ENCODE assay signal across 26 cellular contexts in genomic region chr14:105937253-105938054, GRCh38.
A peak's percentile ranks its signal among the peaks of the same experiment; 100 is the strongest.
DNase-seq lines count a peak whose midpoint lies in the region; ATAC-seq, FAIRE-seq and TF ChIP-seq lines count a peak whose summit lies in the region.
"Had no signal": no experiment of that assay in that cellular context is flagged by ENCODE, and none has a peak within 500 bp of the region (broad histone marks: within the 10 kb centered on the region; RNA-seq: fewer than 3 reads in every experiment).

No MANE protein-coding gene starts in this region.

- BruUV-seq in GM12878 (replicated peaks; lab: Mats Ljungman, UMichigan) = no TSS peak

- no peaks in the 10 kb centered on the region for H3K79me2 ChIP-seq in GM12878 (ENCODE audit: control insufficient read depth, insufficient read depth, low read length)

- TF ChIP-seq EP300 in GM12878 (IDR thresholded peaks at IDR 0.05; ENCODE audit: borderline replicate concordance in 1 of 2, control insufficient read depth in 1 of 2, low read depth in 2 of 2, low read length in 2 of 2) = no peak

- H3K4me1 ChIP-seq in GM12878 (ENCODE audit: control insufficient read depth, insufficient read depth, low read length) = no peaks in the 10 kb centered on the region
- H3K4me1 ChIP-seq: SJSA1, upper lobe of right lung had no signal

- in situ Hi-C loops in GM12878 (cut with MboI) = no loop called here

- no peak overlapping the region for H3K9ac ChIP-seq in GM12878 (ENCODE audit: control insufficient read depth, insufficient read depth, low read length)

- peaks cover 43% of the 10 kb centered on the region for H3K9me3 Mint-ChIP-seq in osteocyte (ENCODE audit: unreplicated experiment)
- H3K9me3 Mint-ChIP-seq in activated CD4-positive, alpha-beta T cell treated with anti-CD3 and anti-CD28 coated beads for 36 hours (ENCODE audit: low read depth) = peaks cover 13% of the 10 kb centered on the region

- ATAC-seq in GM12878 (no peak), HG02623 (IDR thresholded peaks at IDR 0.05; ENCODE audit: unreplicated experiment) (no peak)
- ATAC-seq in activated CD4-positive, alpha-beta T cell treated with anti-CD3 and anti-CD28 coated beads for 36 hours = no peak
- ATAC-seq: activated T-cell treated with anti-CD3 and anti-CD28 coated beads, Interleukin-2, amount 50 U/mL, for 72 hours; naive thymus-derived CD8-positive, alpha-beta T cell; PC-3; upper lobe of right lung had no signal

- DNase-seq in GM12878 (ENCODE audit: low read depth, low spot score) (no peak), osteocyte (ENCODE audit: extremely low spot score, unreplicated experiment) (peak; percentile 73), HT-29 (ENCODE audit: low spot score) (no peak)
- no peak for DNase-seq in activated CD4-positive, alpha-beta T cell treated with anti-CD3 and anti-CD28 coated beads for 36 hours
- DNase-seq: activated CD4-positive, alpha-beta T cell treated with anti-CD3 and anti-CD28 coated beads, Interleukin-2, amount 10 ng/mL, durations not matched to agents 7 days and 5 days; activated T-cell treated with anti-CD3 and anti-CD28 coated beads, Interleukin-2, amount 50 U/mL, for 72 hours; anterior cingulate cortex; CD4-positive, CD25-positive, alpha-beta regulatory T cell; H9; KBM-7; NCI-H1105; NCI-H2029 treated with DMSO at 0.1 percent for 48 hours; ovary; PC-3; right cardiac atrium; upper lobe of right lung had no signal

- CTCF ChIA-PET in GM12878 (lab: Yijun Ruan, JAX) = no interaction called here
- CTCF ChIA-PET in activated CD4-positive, alpha-beta T cell treated with anti-CD3 and anti-CD28 coated beads for 36 hours (lab: Charles Lee) = interaction anchor here (0.8 kb wide), 1 partner anchor 12 kb away, joined by 4 read pairs; no protein-coding TSS in a partner anchor

- TF ChIP-seq RAD21 in GM12878 (IDR thresholded peaks at IDR 0.05; ENCODE audit: insufficient read depth, low read depth, low read length) = no peak

- no peak for FAIRE-seq in GM12878 (lab: Jason Lieb, UNC)
- FAIRE-seq: G401.6 had no signal

- SMC1A ChIA-PET in GM12878 (lab: Charles Lee; ENCODE audit: uncharacterized antibody, unreplicated experiment) = no interaction called here

- H3K27me3 Mint-ChIP-seq in osteocyte (ENCODE audit: unreplicated experiment) = no peaks in the 10 kb centered on the region
- peaks cover 6% of the 10 kb centered on the region for H3K27me3 Mint-ChIP-seq in activated CD4-positive, alpha-beta T cell treated with anti-CD3 and anti-CD28 coated beads for 36 hours

- no peaks in the 10 kb centered on the region for H3K4me1 Mint-ChIP-seq in osteocyte (ENCODE audit: unreplicated experiment)
- H3K4me1 Mint-ChIP-seq in activated CD4-positive, alpha-beta T cell treated with anti-CD3 and anti-CD28 coated beads for 36 hours = no peaks in the 10 kb centered on the region
- H3K4me1 Mint-ChIP-seq: activated naive CD4-positive, alpha-beta T cell treated with anti-CD3 and anti-CD28 coated beads, Interleukin-2, amount 50 U/mL, for 24 hours; H9 had no signal

- no peak overlapping the region for H2AFZ ChIP-seq in GM12878 (ENCODE audit: control insufficient read depth, low read depth, low read length)

- TF ChIP-seq CTCF in C4-2B (conservative IDR thresholded peaks at IDR 0.05) (peak; percentile 40), LNCAP (IDR thresholded peaks at IDR 0.05) (peak; percentile 58), GM12878 (IDR thresholded peaks at IDR 0.05 in 2 of 3, conservative IDR thresholded peaks at IDR 0.05 in 1 of 3; ENCODE audit: control insufficient read depth in 2 of 3, extremely low read depth in 1 of 3, insufficient read depth in 1 of 3, low read depth in 3 of 3, low read length in 3 of 3) (no peak), osteocyte (IDR thresholded peaks at IDR 0.05) (no peak)

- H3K9me3 ChIP-seq in GM12878 (replicated peaks; ENCODE audit: control insufficient read depth, insufficient read depth, low read length) = no peaks in the 10 kb centered on the region; the same call in 2 of the 3 replicates
- H3K9me3 ChIP-seq: ovary, SJSA1, upper lobe of right lung had no signal

- H3K4me3 Mint-ChIP-seq in osteocyte (ENCODE audit: unreplicated experiment) = no peak overlapping the region
- H3K4me3 Mint-ChIP-seq in activated CD4-positive, alpha-beta T cell treated with anti-CD3 and anti-CD28 coated beads for 36 hours = no peak overlapping the region
- H3K4me3 Mint-ChIP-seq: activated CD4-positive, alpha-beta T cell treated with anti-CD3 and anti-CD28 coated beads, Interleukin-2, amount 10 ng/mL, durations not matched to agents 7 days and 5 days; activated naive CD4-positive, alpha-beta T cell treated with anti-CD3 and anti-CD28 coated beads, Interleukin-2, amount 50 U/mL, for 24 hours; activated T-cell treated with anti-CD3 and anti-CD28 coated beads, Interleukin-2, amount 50 U/mL, for 72 hours; CD4-positive, CD25-positive, alpha-beta regulatory T cell; dendritic cell treated with granulocyte-macrophage colony-stimulating factor and Interleukin-4, amounts not matched to agents 40 ng/mL and 50 ng/mL, for 4 days; H9; naive thymus-derived CD8-positive, alpha-beta T cell; T-helper 1 cell treated with Interleukin-12 subunit alpha and Interleukin-12 subunit beta and Interleukin-4 antibody, amounts not matched to agents 30 μg/mL and 1 μg/mL, for 36 hours had no signal

- H3K27me3 ChIP-seq in GM12878 (replicated peaks in 1 of 2; ENCODE audit: control insufficient read depth in 2 of 2, insufficient read depth in 2 of 2, low read length in 1 of 2) = no peaks in the 10 kb centered on the region
- H3K27me3 ChIP-seq: cardiac muscle cell, ovary, SJSA1 had no signal

- H3K4me3 ChIP-seq in GM12878 = no peak overlapping the region
- H3K4me3 ChIP-seq: cardiac muscle cell, ovary, SJSA1, upper lobe of right lung had no signal

- H3K4me2 ChIP-seq in GM12878 (ENCODE audit: control insufficient read depth, insufficient read depth) = no peak overlapping the region

- H3K27ac ChIP-seq in C4-2B (no peak overlapping the region), GM12878 (ENCODE audit: control insufficient read depth, insufficient read depth) (no peak overlapping the region)
- H3K27ac ChIP-seq: cardiac muscle cell, ovary, SJSA1, upper lobe of right lung had no signal

- WGBS in GM12878 (ENCODE audit: insufficient coverage, insufficient replicate concordance, low lambda C conversion rate, missing lambda C conversion rate) = no CpG with 5 or more reads among the region's 11 CpGs

- intact Hi-C loops in GM12878 (cut with micrococcal nuclease; ENCODE audit: unreplicated experiment) = no loop called here
- intact Hi-C loops in activated CD4-positive, alpha-beta T cell treated with anti-CD3 and anti-CD28 coated beads for 36 hours (cut with DNase I, micrococcal nuclease) = no loop called here

- RAD21 ChIA-PET in GM12878 (lab: Charles Lee; ENCODE audit: unreplicated experiment) = no interaction called here

- TF ChIP-seq POLR2A in GM12878 (IDR thresholded peaks at IDR 0.05; ENCODE audit: low read depth, low read length) = 0 out of 2 replicates have a peak, but pooled peaks have one; percentile 4

- H3K27ac Mint-ChIP-seq in osteocyte (ENCODE audit: unreplicated experiment) = no peak overlapping the region
- no peak overlapping the region for H3K27ac Mint-ChIP-seq in activated CD4-positive, alpha-beta T cell treated with anti-CD3 and anti-CD28 coated beads for 36 hours
- H3K27ac Mint-ChIP-seq: activated CD4-positive, alpha-beta T cell treated with anti-CD3 and anti-CD28 coated beads, Interleukin-2, amount 10 ng/mL, durations not matched to agents 7 days and 5 days; activated naive CD4-positive, alpha-beta T cell treated with anti-CD3 and anti-CD28 coated beads, Interleukin-2, amount 50 U/mL, for 24 hours; activated T-cell treated with anti-CD3 and anti-CD28 coated beads, Interleukin-2, amount 50 U/mL, for 72 hours; CD4-positive, CD25-positive, alpha-beta regulatory T cell; dendritic cell treated with granulocyte-macrophage colony-stimulating factor and Interleukin-4, amounts not matched to agents 40 ng/mL and 50 ng/mL, for 4 days; H9; naive thymus-derived CD8-positive, alpha-beta T cell; T-helper 1 cell treated with Interleukin-12 subunit alpha and Interleukin-12 subunit beta and Interleukin-4 antibody, amounts not matched to agents 30 μg/mL and 1 μg/mL, for 36 hours had no signal

- H3K36me3 Mint-ChIP-seq in osteocyte (ENCODE audit: unreplicated experiment) = no peaks in the 10 kb centered on the region
- H3K36me3 Mint-ChIP-seq in activated CD4-positive, alpha-beta T cell treated with anti-CD3 and anti-CD28 coated beads for 36 hours (ENCODE audit: low read depth) = peaks cover 6% of the 10 kb centered on the region
- H3K36me3 Mint-ChIP-seq: CD4-positive, CD25-positive, alpha-beta regulatory T cell had no signal

- POLR2A ChIA-PET in GM12878 (lab: Charles Lee) = no interaction called here
- POLR2A ChIA-PET in activated CD4-positive, alpha-beta T cell treated with anti-CD3 and anti-CD28 coated beads for 36 hours (lab: Charles Lee) = no interaction called here

- no peaks in the 10 kb centered on the region for H3K36me3 ChIP-seq in GM12878 (ENCODE audit: control insufficient read depth in 2 of 2, insufficient read depth in 2 of 2, low read length in 1 of 2)
- H3K36me3 ChIP-seq: cardiac muscle cell, ovary, SJSA1, upper lobe of right lung had no signal

- H4K20me1 ChIP-seq in GM12878 (ENCODE audit: control insufficient read depth, insufficient read depth) = no peaks in the 10 kb centered on the region

TF ChIP-seq in GM12878, 131 proteins besides CTCF, POLR2A, EP300 and RAD21:
- no peak for TF ChIP-seq TCF3 (IDR thresholded peaks at IDR 0.05; ENCODE audit: borderline replicate concordance, insufficient read depth, low read depth, low read length)
- TF ChIP-seq MEF2A (IDR thresholded peaks at IDR 0.05; ENCODE audit: insufficient read depth, low read depth, low read length) = no peak
- TF ChIP-seq POU2F2 (IDR thresholded peaks at IDR 0.05; ENCODE audit: borderline replicate concordance, low read depth, low read length) = no peak
TF ChIP-seq in GM12878: peak in this region for 0.

Comparison
In these comparisons a context has a peak if more than half of its experiments do, and no peak if none do; other contexts are left out.
1. CTCF ChIP-seq: peak in C4-2B (single experiment) and LNCAP (single experiment); none in GM12878 (0 of 3) and osteocyte (single experiment).